ENCODE assay signal across 20 cellular contexts in the genomic region with DNA sequence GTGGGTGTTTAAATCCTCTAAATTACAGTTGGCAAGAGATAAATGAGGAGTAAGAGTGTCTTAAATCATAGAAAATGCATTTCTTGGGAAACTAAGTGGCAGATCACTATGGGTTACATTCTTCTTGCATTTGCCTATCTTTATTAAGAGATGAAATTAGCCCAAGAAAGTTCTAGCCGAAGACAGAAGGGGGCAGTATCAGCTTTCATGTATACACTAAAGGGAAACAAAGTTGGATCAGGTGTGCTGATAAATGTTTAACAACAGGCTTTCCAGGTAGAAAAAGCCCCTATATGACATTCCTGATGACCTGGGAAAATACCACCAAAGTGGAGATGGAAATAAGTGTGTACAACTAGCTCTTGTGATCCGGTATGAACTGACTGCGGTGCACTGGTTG.
DNase-seq lines count a peak whose midpoint lies in the region; TF ChIP-seq lines count a peak whose summit lies in the region.
"Had no signal": no experiment of that assay in that cellular context is flagged by ENCODE, and none has a peak within 500 bp of the region (broad histone marks: within the 10 kb centered on the region; RNA-seq: fewer than 3 reads in every experiment).

No MANE protein-coding gene starts in this region.

- CTCF ChIA-PET in BJ (lab: Yijun Ruan, JAX), result interaction anchor here (1.1 kb wide), 1 partner anchor 9 kb away, joined by 4 read pairs; no protein-coding TSS in a partner anchor
- CTCF ChIA-PET in CD4-positive, alpha-beta memory T cell (lab: Charles Lee; ENCODE audit: partially characterized antibody), result no interaction called here

- POLR2A ChIA-PET in BJ (lab: Charles Lee), result no interaction called here
- POLR2A ChIA-PET in CD4-positive, alpha-beta memory T cell (lab: Charles Lee; ENCODE audit: partially characterized antibody), result no interaction called here

- H3K27me3 Mint-ChIP-seq in CD4-positive, alpha-beta memory T cell, result peaks cover 0 to 1% of the 10 kb centered on the region in 2 donors
- H3K27me3 Mint-ChIP-seq: natural killer cell treated with Interleukin-12 subunit alpha and Interleukin-12 subunit beta and Interleukin-15 and Interleukin-18, amount 100 ng/mL, for 72 hours had no signal

- no peaks in the 10 kb centered on the region for H3K36me3 ChIP-seq in BJ (ENCODE audit: control insufficient read depth, insufficient read depth, low read length)
- no peaks in the 10 kb centered on the region for H3K36me3 ChIP-seq in Loucy (ENCODE audit: insufficient read depth, low read length)
- H3K36me3 ChIP-seq in mesendoderm (ENCODE audit: control insufficient read depth, insufficient read depth, low read length), result no peaks in the 10 kb centered on the region
- no peaks in the 10 kb centered on the region for H3K36me3 ChIP-seq in CD4-positive, alpha-beta memory T cell (ENCODE audit: insufficient read depth, low read length)

- no peaks in the 10 kb centered on the region; the same call in 1 of the 2 replicates for H3K9me3 ChIP-seq in Loucy (ENCODE audit: insufficient read depth, low read depth, low read length)
- H3K9me3 ChIP-seq in CD4-positive, alpha-beta memory T cell (ENCODE audit: control insufficient read depth in 1 of 2, low read length in 2 of 2), result no peaks in the 10 kb centered on the region

- no peaks in the 10 kb centered on the region for H3K27me3 ChIP-seq in BJ (ENCODE audit: control insufficient read depth, insufficient read depth, low read length)
- no peaks in the 10 kb centered on the region for H3K27me3 ChIP-seq in Loucy (ENCODE audit: insufficient read depth, low read length, poor library complexity, severe bottlenecking)
- no peaks in the 10 kb centered on the region for H3K27me3 ChIP-seq in mesendoderm (ENCODE audit: insufficient read depth, low read length, poor library complexity)
- H3K27me3 ChIP-seq in CD4-positive, alpha-beta memory T cell (ENCODE audit: insufficient read depth, low read length), result no peaks in the 10 kb centered on the region

- H2BK5ac ChIP-seq in mesendoderm (ENCODE audit: low read length), result no peak overlapping the region

- H4K8ac ChIP-seq in mesendoderm (ENCODE audit: low read depth, low read length), result no peak overlapping the region

- DNase-seq in BJ (ENCODE audit: low read depth) (no peak), mesendoderm (peak; percentile 46), NCI-H748 treated with DMSO at 0.1 percent for 48 hours (lab: John Stamatoyannopoulos, UW) (no peak), T-helper 1 cell (no peak)
- DNase-seq in NK-92 treated with Interleukin-12 subunit alpha and Interleukin-12 subunit beta, amount 100 ng/mL, for 24 hours (lab: John Stamatoyannopoulos, UW), result no peak
- no peak for DNase-seq in CD4-positive, alpha-beta memory T cell
- DNase-seq: aorta; central memory CD4-positive, alpha-beta T cell; COR-L47; effector CD8-positive, alpha-beta T cell; left colon; midbrain; NCI-H1436 treated with DMSO at 0.1 percent for 48 hours; NCI-H2171; stimulated activated naive CD4-positive, alpha-beta T cell had no signal

- no peak overlapping the region for H3K4me3 ChIP-seq in BJ (ENCODE audit: low read depth, low read length)
- H3K4me3 ChIP-seq in Loucy (ENCODE audit: low read length, poor library complexity, severe bottlenecking), result no peak overlapping the region
- no peak overlapping the region for H3K4me3 ChIP-seq in mesendoderm (ENCODE audit: low read length)
- no peak overlapping the region for H3K4me3 ChIP-seq in CD4-positive, alpha-beta memory T cell (ENCODE audit: low read length in 2 of 2)
- H3K4me3 ChIP-seq: SK-N-MC had no signal

- no peak overlapping the region for H2AK5ac ChIP-seq in mesendoderm (ENCODE audit: low read length)

- H3K79me1 ChIP-seq in mesendoderm (ENCODE audit: low read length), result no peaks in the 10 kb centered on the region

- no peak overlapping the region for H3K23ac ChIP-seq in mesendoderm (ENCODE audit: low read length)

- H3K4me3 Mint-ChIP-seq in CD4-positive, alpha-beta memory T cell, result no peak overlapping the region
- H3K4me3 Mint-ChIP-seq: activated naive CD4-positive, alpha-beta T cell treated with anti-CD3 and anti-CD28 coated beads, Interleukin-2, amount 50 U/mL, for 24 hours; natural killer cell treated with Interleukin-12 subunit alpha and Interleukin-12 subunit beta and Interleukin-15 and Interleukin-18, amount 100 ng/mL, for 72 hours had no signal

- H3K4me1 Mint-ChIP-seq in CD4-positive, alpha-beta memory T cell, result no peaks in the 10 kb centered on the region
- H3K4me1 Mint-ChIP-seq: activated naive CD4-positive, alpha-beta T cell treated with anti-CD3 and anti-CD28 coated beads, Interleukin-2, amount 50 U/mL, for 24 hours had no signal

- H3K9me2 ChIP-seq in Loucy (replicated peaks; ENCODE audit: low read depth, low read length), result no peaks in the 10 kb centered on the region

- H3K56ac ChIP-seq in mesendoderm (ENCODE audit: low read length), result no peak overlapping the region

- no peak overlapping the region for H2AFZ ChIP-seq in Loucy (ENCODE audit: low read length)

- H2BK120ac ChIP-seq in mesendoderm (ENCODE audit: low read depth, low read length), result no peak overlapping the region

- no peak overlapping the region for H4K5ac ChIP-seq in mesendoderm (ENCODE audit: low read length)

- intact Hi-C loops in CD4-positive, alpha-beta memory T cell (cut with micrococcal nuclease), result no loop called here

- H2BK15ac ChIP-seq in mesendoderm (replicated peaks; ENCODE audit: low read depth), result no peak overlapping the region

- H3K9ac ChIP-seq in Loucy (ENCODE audit: low read depth, low read length, poor library complexity, severe bottlenecking) (no peak overlapping the region), mesendoderm (ENCODE audit: low read length) (no peak overlapping the region)

- H3K18ac ChIP-seq in mesendoderm (ENCODE audit: low read length), result no peak overlapping the region

- H3K27ac Mint-ChIP-seq in CD4-positive, alpha-beta memory T cell, result no peak overlapping the region
- H3K27ac Mint-ChIP-seq: activated naive CD4-positive, alpha-beta T cell treated with anti-CD3 and anti-CD28 coated beads, Interleukin-2, amount 50 U/mL, for 24 hours; natural killer cell treated with Interleukin-12 subunit alpha and Interleukin-12 subunit beta and Interleukin-15 and Interleukin-18, amount 100 ng/mL, for 72 hours had no signal

- WGBS in mesendoderm (ENCODE audit: extremely low coverage, insufficient coverage, low lambda C conversion rate), result no CpG with 5 or more reads among the region's 3 CpGs

- H3K79me2 ChIP-seq in Loucy (ENCODE audit: insufficient read depth, low read length), result no peaks in the 10 kb centered on the region
- no peaks in the 10 kb centered on the region for H3K79me2 ChIP-seq in mesendoderm (ENCODE audit: control insufficient read depth, insufficient read depth, low read length)

- H3K27ac ChIP-seq in VCaP, result no peak overlapping the region
- H3K27ac ChIP-seq in mesendoderm (ENCODE audit: low read depth, low read length), result no peak overlapping the region
- H3K27ac ChIP-seq in CD4-positive, alpha-beta memory T cell (ENCODE audit: low read depth, low read length), result no peak overlapping the region
- H3K27ac ChIP-seq: SK-N-MC had no signal

- no peak overlapping the region for H3K4ac ChIP-seq in mesendoderm (ENCODE audit: low read depth, low read length)

- no peaks in the 10 kb centered on the region for H3K4me1 ChIP-seq in Loucy (ENCODE audit: insufficient read depth, low read length, poor library complexity, severe bottlenecking)
- no peaks in the 10 kb centered on the region for H3K4me1 ChIP-seq in mesendoderm (ENCODE audit: control insufficient read depth, low read depth, low read length)
- no peaks in the 10 kb centered on the region for H3K4me1 ChIP-seq in CD4-positive, alpha-beta memory T cell (ENCODE audit: insufficient read depth, low read length)

- H3F3A ChIP-seq in Loucy (ENCODE audit: low read depth), result no peaks in the 10 kb centered on the region

- no peak overlapping the region for H3K4me2 ChIP-seq in Loucy (ENCODE audit: low read depth, low read length, poor library complexity, severe bottlenecking)
- H3K4me2 ChIP-seq in mesendoderm (ENCODE audit: low read length), result no peak overlapping the region

- H3K36me3 Mint-ChIP-seq in CD4-positive, alpha-beta memory T cell, result no peaks in the 10 kb centered on the region

- no peaks in the 10 kb centered on the region for H4K20me1 ChIP-seq in Loucy (ENCODE audit: insufficient read depth, low read length, poor library complexity, severe bottlenecking)

- TF ChIP-seq CTCF in BJ (IDR thresholded peaks at IDR 0.05; ENCODE audit: insufficient read depth, low read depth, low read length), result 0 out of 2 replicates have a peak, but pooled peaks have one; percentile 25
- TF ChIP-seq CTCF in Loucy (conservative IDR thresholded peaks at IDR 0.05; ENCODE audit: low read length), result 0 out of 2 replicates have a peak, but pooled peaks have one; percentile 17
- TF ChIP-seq CTCF in VCaP (conservative IDR thresholded peaks at IDR 0.05), result peak; percentile 63

- peaks cover 3 to 39% (median 28%) of the 10 kb centered on the region in 8 donors for H3K9me3 Mint-ChIP-seq in CD4-positive, alpha-beta memory T cell
